17 cellular contexts compared by ENCODE assay signal in the genomic region with DNA sequence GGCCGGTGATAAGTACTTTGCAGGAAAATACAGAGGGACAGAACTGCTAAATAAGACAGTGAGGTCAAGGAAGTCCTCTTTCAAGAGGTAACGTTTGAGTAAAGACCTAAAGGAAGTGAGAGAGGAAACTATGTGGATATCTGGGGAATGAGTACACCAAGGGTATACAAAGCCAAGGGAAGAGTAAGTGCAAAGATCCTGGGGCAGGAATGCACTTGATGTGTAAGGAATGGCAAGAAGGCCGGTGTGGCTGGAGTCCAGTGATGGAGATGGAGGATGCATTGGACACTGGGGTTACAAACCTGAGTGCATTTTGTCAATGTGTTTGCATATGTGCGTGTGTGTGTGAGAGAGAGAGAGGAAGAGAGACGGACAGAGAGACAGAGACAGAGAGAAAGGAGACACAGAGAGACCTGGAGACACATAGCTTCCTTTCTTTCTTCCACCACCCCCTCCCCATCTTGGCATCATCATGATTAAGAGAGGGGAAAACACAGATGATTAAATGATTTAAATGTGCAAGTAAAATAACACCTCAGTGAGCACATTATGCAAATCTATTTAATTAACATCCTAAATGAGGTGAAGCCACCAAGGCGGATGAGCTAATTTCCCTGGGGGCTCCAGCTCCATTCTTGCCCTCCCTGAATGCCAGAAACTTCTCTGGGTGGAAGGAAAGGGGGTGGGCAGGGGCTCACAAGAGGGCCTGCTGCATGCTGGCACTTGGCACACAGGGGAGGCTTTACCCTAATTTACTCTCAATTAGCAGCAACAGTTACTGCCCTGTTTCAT. TPM values are rescaled to one million over a fixed set of nuclear protein-coding genes. Genes with fewer than 3 reads are reported as not detected.
DNase-seq lines count a peak whose midpoint lies in the region; ATAC-seq and TF ChIP-seq lines count a peak whose summit lies in the region.
"Had no signal": no experiment of that assay in that cellular context is flagged by ENCODE, and none has a peak within 500 bp of the region (broad histone marks: within the 10 kb centered on the region; RNA-seq: fewer than 3 reads in every experiment).

No MANE protein-coding gene starts in this region.

- no peak overlapping the region for H2AFZ ChIP-seq in MM.1S (ENCODE audit: low read length)

- H3K9me3 ChIP-seq in BLaER1 (no peaks in the 10 kb centered on the region), HEK293 (ENCODE audit: control insufficient read depth, insufficient read depth, low read depth, low read length) (no peaks in the 10 kb centered on the region), MM.1S (replicated peaks; ENCODE audit: insufficient read depth, low read length) (no peaks in the 10 kb centered on the region)
- H3K9me3 ChIP-seq: adrenal gland, ovary had no signal

- CTCF ChIA-PET in HEK293 (lab: Yijun Ruan, JAX) (interaction anchor here (1.1 to 2.5 kb wide), 4 partner anchors 25 to 140 kb away, joined by 3 to 14 read pairs (median 8); no protein-coding TSS in a partner anchor), WTC11 (lab: Charles Lee) (interaction anchor here (1.0 to 1.7 kb wide), 4 partner anchors 22 to 140 kb away, joined by 3 to 4 read pairs (median 4); no protein-coding TSS in a partner anchor)

- peaks cover 2% of the 10 kb centered on the region for H3K9me3 Mint-ChIP-seq in memory B cell
- peaks cover 10% of the 10 kb centered on the region for H3K9me3 Mint-ChIP-seq in WTC11

- no peaks in the 10 kb centered on the region for H3K36me3 Mint-ChIP-seq in memory B cell
- H3K36me3 Mint-ChIP-seq in WTC11: peaks cover 6% of the 10 kb centered on the region

- H3K27ac ChIP-seq in BLaER1 (no peak overlapping the region), HEK293 (ENCODE audit: extremely low read depth, low read depth, low read length) (no peak overlapping the region), MM.1S (ENCODE audit: low read length) (no peak overlapping the region)

- H3K4me3 ChIP-seq in BLaER1: no peak overlapping the region
- no peak overlapping the region for H3K4me3 ChIP-seq in HEK293 (ENCODE audit: low read depth, low read length)
- no peak overlapping the region for H3K4me3 ChIP-seq in cardiac fibroblast (replicated peaks in 1 of 2; ENCODE audit: low read depth in 2 of 2, low read length in 2 of 2)
- H3K4me3 ChIP-seq in MM.1S (ENCODE audit: low read length): no peak overlapping the region
- H3K4me3 ChIP-seq: adrenal gland, ovary had no signal

- TF ChIP-seq CTCF in HEK293 (tag by site-specific recombination; IDR thresholded peaks at IDR 0.05) (no peak), cardiac fibroblast (IDR thresholded peaks at IDR 0.05; ENCODE audit: low read depth, low read length) (no peak), MM.1S (IDR thresholded peaks at IDR 0.05; ENCODE audit: low read length) (no peak), WTC11 (IDR thresholded peaks at IDR 0.05) (no peak)

- no peaks in the 10 kb centered on the region for H3K9me2 ChIP-seq in MM.1S (replicated peaks; ENCODE audit: insufficient read depth, low read length)

- peak; percentile 53 for ATAC-seq in memory B cell (ENCODE audit: low read depth)
- ATAC-seq in GM18511 (IDR thresholded peaks at IDR 0.05; ENCODE audit: unreplicated experiment): no peak
- no peak for ATAC-seq in WTC11

- no peaks in the 10 kb centered on the region for H4K20me1 ChIP-seq in BLaER1
- no peaks in the 10 kb centered on the region for H4K20me1 ChIP-seq in MM.1S (ENCODE audit: insufficient read depth, low read length)

- peaks cover 9% of the 10 kb centered on the region for H3K4me1 Mint-ChIP-seq in memory B cell
- H3K4me1 Mint-ChIP-seq in WTC11: peaks cover 12% of the 10 kb centered on the region

- H3K27ac Mint-ChIP-seq in memory B cell (no peak overlapping the region), WTC11 (no peak overlapping the region)
- H3K27ac Mint-ChIP-seq: effector memory CD8-positive, alpha-beta T cell had no signal

- H3K9ac ChIP-seq in BLaER1 (no peak overlapping the region), MM.1S (ENCODE audit: low read length) (no peak overlapping the region)

- H3K36me3 ChIP-seq in BLaER1 (no peaks in the 10 kb centered on the region), HEK293 (ENCODE audit: control insufficient read depth in 2 of 2, insufficient read depth in 1 of 2, low read length in 2 of 2) (no peaks in the 10 kb centered on the region), MM.1S (replicated peaks; ENCODE audit: insufficient read depth, low read length) (no peaks in the 10 kb centered on the region)
- H3K36me3 ChIP-seq: adrenal gland, ovary had no signal

- H3K4me3 Mint-ChIP-seq in memory B cell (no peak overlapping the region), WTC11 (no peak overlapping the region)
- H3K4me3 Mint-ChIP-seq: effector memory CD8-positive, alpha-beta T cell had no signal

- POLR2A ChIA-PET in HEK293 (lab: Yijun Ruan, JAX) (no interaction called here), WTC11 (lab: Charles Lee) (no interaction called here)

- no peaks in the 10 kb centered on the region for H3F3A ChIP-seq in MM.1S (ENCODE audit: insufficient read depth, low read length)

- DNase-seq in cardiac fibroblast (ENCODE audit: low read depth in 2 of 2) (peak; percentile 29 to 33), memory B cell (ENCODE audit: low spot score in 2 of 2) (no peak), MM.1S (no peak), WTC11 (ENCODE audit: low spot score) (no peak), ureter (ENCODE audit: low spot score) (no peak)
- DNase-seq: activated CD4-positive, alpha-beta T cell treated with anti-CD3 and anti-CD28 coated beads for 1 hour; COR-L47; effector memory CD8-positive, alpha-beta T cell; NCI-H1436; NCI-H2171; NCI-H774; stimulated activated CD4-positive, alpha-beta T cell treated with anti-CD3 and anti-CD28 coated beads, Interleukin-2, amount 100 ng/mL, for 24 hours had no signal

- H3K4me2 ChIP-seq in BLaER1: peak overlapping the region; percentile 3; the same call in 1 of the 2 replicates
- H3K4me2 ChIP-seq in MM.1S (ENCODE audit: low read depth, low read length): no peak overlapping the region

- H3K27me3 ChIP-seq in BLaER1 (no peaks in the 10 kb centered on the region), MM.1S (replicated peaks; ENCODE audit: insufficient read depth, low read length) (no peaks in the 10 kb centered on the region)
- H3K27me3 ChIP-seq: adrenal gland, ovary had no signal

- H3K27me3 Mint-ChIP-seq in memory B cell: peaks cover 11% of the 10 kb centered on the region
- no peaks in the 10 kb centered on the region; the same call in 1 of the 2 replicates for H3K27me3 Mint-ChIP-seq in WTC11 (ENCODE audit: low read depth)

- no peaks in the 10 kb centered on the region for H3K79me2 ChIP-seq in MM.1S (ENCODE audit: low read length)

- peaks cover 22% of the 10 kb centered on the region for H3K4me1 ChIP-seq in BLaER1
- no peaks in the 10 kb centered on the region for H3K4me1 ChIP-seq in HEK293 (ENCODE audit: control insufficient read depth, insufficient read depth, low read length)
- H3K4me1 ChIP-seq in MM.1S (ENCODE audit: low read length): no peaks in the 10 kb centered on the region

TF ChIP-seq in HEK293, 187 proteins besides CTCF, POLR2A, EP300 and RAD21:
- TF ChIP-seq ZNF623 (tag by site-specific recombination; IDR thresholded peaks at IDR 0.05): peak; percentile 92
- no peak for TF ChIP-seq ZNF18 (tag by site-specific recombination; IDR thresholded peaks at IDR 0.05)

TF ChIP-seq in WTC11, 78 proteins besides CTCF, POLR2A, EP300 and RAD21:
- no peak for TF ChIP-seq ZNF138 (CRISPR knock-in tag; conservative IDR thresholded peaks at IDR 0.05)
- TF ChIP-seq NR2C2 (CRISPR knock-in tag; IDR thresholded peaks at IDR 0.05): no peak
- TF ChIP-seq, protein P1, sequence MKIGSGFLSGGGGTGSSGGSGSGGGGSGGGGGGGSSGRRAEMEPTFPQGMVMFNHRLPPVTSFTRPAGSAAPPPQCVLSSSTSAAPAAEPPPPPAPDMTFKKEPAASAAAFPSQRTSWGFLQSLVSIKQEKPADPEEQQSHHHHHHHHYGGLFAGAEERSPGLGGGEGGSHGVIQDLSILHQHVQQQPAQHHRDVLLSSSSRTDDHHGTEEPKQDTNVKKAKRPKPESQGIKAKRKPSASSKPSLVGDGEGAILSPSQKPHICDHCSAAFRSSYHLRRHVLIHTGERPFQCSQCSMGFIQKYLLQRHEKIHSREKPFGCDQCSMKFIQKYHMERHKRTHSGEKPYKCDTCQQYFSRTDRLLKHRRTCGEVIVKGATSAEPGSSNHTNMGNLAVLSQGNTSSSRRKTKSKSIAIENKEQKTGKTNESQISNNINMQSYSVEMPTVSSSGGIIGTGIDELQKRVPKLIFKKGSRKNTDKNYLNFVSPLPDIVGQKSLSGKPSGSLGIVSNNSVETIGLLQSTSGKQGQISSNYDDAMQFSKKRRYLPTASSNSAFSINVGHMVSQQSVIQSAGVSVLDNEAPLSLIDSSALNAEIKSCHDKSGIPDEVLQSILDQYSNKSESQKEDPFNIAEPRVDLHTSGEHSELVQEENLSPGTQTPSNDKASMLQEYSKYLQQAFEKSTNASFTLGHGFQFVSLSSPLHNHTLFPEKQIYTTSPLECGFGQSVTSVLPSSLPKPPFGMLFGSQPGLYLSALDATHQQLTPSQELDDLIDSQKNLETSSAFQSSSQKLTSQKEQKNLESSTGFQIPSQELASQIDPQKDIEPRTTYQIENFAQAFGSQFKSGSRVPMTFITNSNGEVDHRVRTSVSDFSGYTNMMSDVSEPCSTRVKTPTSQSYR (CRISPR knock-in tag; IDR thresholded peaks at IDR 0.05): no peak
- TF ChIP-seq, protein P2, sequence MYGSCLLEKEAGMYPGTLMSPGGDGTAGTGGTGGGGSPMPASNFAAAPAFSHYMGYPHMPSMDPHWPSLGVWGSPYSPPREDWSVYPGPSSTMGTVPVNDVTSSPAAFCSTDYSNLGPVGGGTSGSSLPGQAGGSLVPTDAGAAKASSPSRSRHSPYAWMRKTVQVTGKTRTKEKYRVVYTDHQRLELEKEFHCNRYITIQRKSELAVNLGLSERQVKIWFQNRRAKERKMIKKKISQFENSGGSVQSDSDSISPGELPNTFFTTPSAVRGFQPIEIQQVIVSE (CRISPR knock-in tag; IDR thresholded peaks at IDR 0.05; ENCODE audit: borderline replicate concordance): no peak
- TF ChIP-seq CREB1 (CRISPR knock-in tag; IDR thresholded peaks at IDR 0.05): no peak
- TF ChIP-seq, protein P3, sequence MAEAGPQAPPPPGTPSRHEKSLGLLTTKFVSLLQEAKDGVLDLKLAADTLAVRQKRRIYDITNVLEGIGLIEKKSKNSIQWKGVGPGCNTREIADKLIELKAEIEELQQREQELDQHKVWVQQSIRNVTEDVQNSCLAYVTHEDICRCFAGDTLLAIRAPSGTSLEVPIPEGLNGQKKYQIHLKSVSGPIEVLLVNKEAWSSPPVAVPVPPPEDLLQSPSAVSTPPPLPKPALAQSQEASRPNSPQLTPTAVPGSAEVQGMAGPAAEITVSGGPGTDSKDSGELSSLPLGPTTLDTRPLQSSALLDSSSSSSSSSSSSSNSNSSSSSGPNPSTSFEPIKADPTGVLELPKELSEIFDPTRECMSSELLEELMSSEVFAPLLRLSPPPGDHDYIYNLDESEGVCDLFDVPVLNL (CRISPR knock-in tag; IDR thresholded peaks at IDR 0.05; ENCODE audit: borderline replicate concordance, low read depth): no peak

RNA-seq across cellular contexts. Expression of gene TGM2, which starts 32.3 kb away (rescaled TPM):
- total RNA-seq in WTC11 (2021): 1.5 to 2.1 TPM (median 1.8 TPM) in 3 replicates
- 143 TPM for total RNA-seq in ureter

Comparison
In these comparisons a context has a peak if more than half of its experiments do, and no peak if none do; other contexts are left out.
1. DNase-seq: peak in cardiac fibroblast (2 of 2); none in memory B cell (0 of 2), MM.1S (single experiment), WTC11 (single experiment) and ureter (single experiment).
2. RNA of gene TGM2, which starts 32.3 kb away (total RNA-seq): 143 TPM in ureter (single experiment); 1.5 to 2.1 TPM in WTC11; every median in the first group is over 10 times any median in the second.